8 cellular contexts compared by ENCODE assay signal in genomic region chr4:26322349-26322748, GRCh38. TPM values are rescaled to one million over a fixed set of nuclear protein-coding genes. Genes with fewer than 3 reads are reported as not detected.
DNase-seq lines count a peak whose midpoint lies in the region; ATAC-seq and TF ChIP-seq lines count a peak whose summit lies in the region.

No MANE protein-coding gene starts in this region.

- H3K4me1 Mint-ChIP-seq in activated T-cell treated with anti-CD3 and anti-CD28 coated beads, Interleukin-2, amount 50 U/mL, for 24 hours (ENCODE audit: low read depth) = peaks cover 52% of the 10 kb centered on the region
- peaks cover 44% of the 10 kb centered on the region for H3K4me1 Mint-ChIP-seq in activated CD8-positive, alpha-beta T cell treated with anti-CD3 and anti-CD28 coated beads for 36 hours (ENCODE audit: low read depth)

- CTCF ChIA-PET in activated CD8-positive, alpha-beta T cell treated with anti-CD3 and anti-CD28 coated beads for 36 hours (lab: Charles Lee) = no interaction called here

- peak overlapping the region; percentile 82 for H3K27ac ChIP-seq in subcutaneous abdominal adipose tissue (ENCODE audit: low read depth, low read length)

- peak overlapping the region; percentile 91 for H3K4me3 Mint-ChIP-seq in activated T-cell treated with anti-CD3 and anti-CD28 coated beads, Interleukin-2, amount 50 U/mL, for 24 hours
- peak overlapping the region; percentile 85 for H3K4me3 Mint-ChIP-seq in activated CD8-positive, alpha-beta T cell treated with anti-CD3 and anti-CD28 coated beads for 36 hours

- no peak for DNase-seq in activated T-cell treated with anti-CD3 and anti-CD28 coated beads, Interleukin-2, amount 50 U/mL, for 24 hours
- no peak for DNase-seq in activated T-cell treated with anti-CD3 and anti-CD28 coated beads for 4 hours
- DNase-seq in activated CD8-positive, alpha-beta T cell treated with anti-CD3 and anti-CD28 coated beads for 36 hours = no peak
- DNase-seq in ureter (ENCODE audit: low spot score) = no peak
- no peak for DNase-seq in ACHN

- peak overlapping the region in 3 of 5 donors; percentile 91 to 95 (median 92) for H3K9ac ChIP-seq in subcutaneous abdominal adipose tissue (ENCODE audit: low read length in 5 of 5)

- H3K36me3 ChIP-seq in subcutaneous abdominal adipose tissue (ENCODE audit: control insufficient read depth in 5 of 5, insufficient read depth in 5 of 5, low read length in 5 of 5) = peaks cover 0 to 3% (median 0%) of the 10 kb centered on the region in 5 donors

- intact Hi-C loops in activated CD8-positive, alpha-beta T cell treated with anti-CD3 and anti-CD28 coated beads for 36 hours (cut with micrococcal nuclease) = loop anchor here (5.0 to 10.0 kb wide), 3 partner anchors 190 to 682 kb away; partner anchors contain the start of gene STIM2

- H3K36me3 Mint-ChIP-seq in activated T-cell treated with anti-CD3 and anti-CD28 coated beads, Interleukin-2, amount 50 U/mL, for 24 hours (ENCODE audit: low read depth) = peaks cover 40% of the 10 kb centered on the region
- peaks cover 22% of the 10 kb centered on the region for H3K36me3 Mint-ChIP-seq in activated CD8-positive, alpha-beta T cell treated with anti-CD3 and anti-CD28 coated beads for 36 hours (ENCODE audit: low read depth)

- H3K9me3 Mint-ChIP-seq in activated T-cell treated with anti-CD3 and anti-CD28 coated beads, Interleukin-2, amount 50 U/mL, for 24 hours = peaks cover 6% of the 10 kb centered on the region
- peaks cover 11% of the 10 kb centered on the region for H3K9me3 Mint-ChIP-seq in activated CD8-positive, alpha-beta T cell treated with anti-CD3 and anti-CD28 coated beads for 36 hours

- no peak for ATAC-seq in activated CD8-positive, alpha-beta T cell treated with anti-CD3 and anti-CD28 coated beads for 36 hours
- ATAC-seq in GM19023 (IDR thresholded peaks at IDR 0.05; ENCODE audit: unreplicated experiment) = no peak

- in situ Hi-C loops in ACHN (cut with HindIII; ENCODE audit: low pct_ligation_motif_present, low pct_unique_long_range_greater_than_20kb, low sequenced_read_pairs) = no loop called here

- H3K9me3 ChIP-seq in iPS-18c (ENCODE audit: control insufficient read depth, insufficient read depth, low read length) = no peaks in the 10 kb centered on the region
- H3K9me3 ChIP-seq in subcutaneous abdominal adipose tissue (ENCODE audit: control insufficient read depth in 5 of 5, low read length in 5 of 5) = peaks cover 0 to 7% (median 3%) of the 10 kb centered on the region in 5 donors

- peak overlapping the region; percentile 95 for H3K27ac Mint-ChIP-seq in activated T-cell treated with anti-CD3 and anti-CD28 coated beads, Interleukin-2, amount 50 U/mL, for 24 hours
- peak overlapping the region; percentile 91 for H3K27ac Mint-ChIP-seq in activated CD8-positive, alpha-beta T cell treated with anti-CD3 and anti-CD28 coated beads for 36 hours

- H3K27me3 Mint-ChIP-seq in activated T-cell treated with anti-CD3 and anti-CD28 coated beads, Interleukin-2, amount 50 U/mL, for 24 hours = no peaks in the 10 kb centered on the region
- H3K27me3 Mint-ChIP-seq in activated CD8-positive, alpha-beta T cell treated with anti-CD3 and anti-CD28 coated beads for 36 hours = no peaks in the 10 kb centered on the region

- no peak for TF ChIP-seq CTCF in activated CD8-positive, alpha-beta T cell treated with anti-CD3 and anti-CD28 coated beads for 36 hours (IDR thresholded peaks at IDR 0.05)

- peaks cover 17 to 46% (median 44%) of the 10 kb centered on the region in 5 donors for H3K4me1 ChIP-seq in subcutaneous abdominal adipose tissue (ENCODE audit: control insufficient read depth in 5 of 5, insufficient read depth in 5 of 5, low read length in 5 of 5)

- H3K27me3 ChIP-seq in subcutaneous abdominal adipose tissue (ENCODE audit: control insufficient read depth in 5 of 5, insufficient read depth in 4 of 5, low read length in 5 of 5) = peaks cover 0 to 9% (median 0%) of the 10 kb centered on the region in 5 donors

- POLR2A ChIA-PET in activated CD8-positive, alpha-beta T cell treated with anti-CD3 and anti-CD28 coated beads for 36 hours (lab: Charles Lee) = no interaction called here

- peak overlapping the region; percentile 90 for H3K4me3 ChIP-seq in iPS-18c (ENCODE audit: insufficient read depth, low read depth, low read length)
- peak overlapping the region; percentile 77 to 88 (median 87) for H3K4me3 ChIP-seq in subcutaneous abdominal adipose tissue (ENCODE audit: low read depth in 1 of 5, low read length in 5 of 5)

RNA-seq across cellular contexts. Expression of gene RBPJ, which starts 1.5 kb away (rescaled TPM):
- 100 to 1,000 TPM; 150 to 151 TPM for total RNA-seq in activated CD8-positive, alpha-beta T cell treated with anti-CD3 and anti-CD28 coated beads for 36 hours
- total RNA-seq in ureter = 73.3 TPM
